Comparison of ENCODE assay signal across 8 cellular contexts in the genomic region with DNA sequence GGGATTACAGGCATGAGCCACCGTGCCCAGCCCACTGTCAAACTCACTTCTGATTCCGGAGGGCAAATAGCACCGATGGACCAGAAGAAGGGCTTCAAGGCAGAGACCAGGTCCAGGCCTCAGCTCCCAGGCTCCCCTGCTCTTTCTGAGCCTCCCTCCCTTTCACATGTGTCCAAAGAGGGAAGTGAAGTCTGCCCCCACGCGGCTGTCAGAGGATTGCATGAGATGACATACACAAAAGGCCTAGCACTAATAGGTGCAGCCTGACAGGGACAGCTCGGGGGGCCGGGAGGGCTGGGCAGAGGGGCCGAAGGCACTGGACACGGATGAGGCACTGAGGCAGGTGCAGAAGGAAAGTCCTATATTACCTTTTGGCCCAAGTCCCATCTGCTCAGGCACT. TPM values are rescaled to one million over a fixed set of nuclear protein-coding genes. Genes with fewer than 3 reads are reported as not detected.
DNase-seq lines count a peak whose midpoint lies in the region; ATAC-seq, FAIRE-seq and TF ChIP-seq lines count a peak whose summit lies in the region.

No MANE protein-coding gene starts in this region.

- H3K27ac ChIP-seq in transverse colon: peak overlapping the region in 1 of 4 donors; percentile 24

- no peaks in the 10 kb centered on the region for H3K27me3 ChIP-seq in transverse colon

- no peak for TF ChIP-seq EP300 in transverse colon (IDR thresholded peaks at IDR 0.05; ENCODE audit: low read depth)

- peak; percentile 24 for FAIRE-seq in GM18507 (lab: Jason Lieb, UNC)

- H3K4me1 ChIP-seq in transverse colon: no peaks in the 10 kb centered on the region

- 46% methylated on average over 9 of the region's 9 CpGs; no CpG with 5 or more reads in 1 of the 2 donors for WGBS in transverse colon (ENCODE audit: low coverage in 1 of 2), 2 donors

- intact Hi-C loops in transverse colon (cut with DNase I; ENCODE audit: low total_unique reads): loop anchor here (5.0 kb wide), 1 partner anchor 51 kb away; no protein-coding TSS in a partner anchor

- no peak for ATAC-seq in HG03565 (IDR thresholded peaks at IDR 0.05; ENCODE audit: unreplicated experiment)

- no peaks in the 10 kb centered on the region for H3K9me3 ChIP-seq in transverse colon

- in situ Hi-C loops in transverse colon (cut with MboI; ENCODE audit: low pct_ligation_motif_present in 1 of 4, low pct_unique_long_range_greater_than_20kb in 1 of 4, low sequenced_read_pairs in 3 of 4): no loop called here

- H3K4me3 ChIP-seq in AG09309 (ENCODE audit: control insufficient read depth, low read depth, low read length): no peak overlapping the region
- H3K4me3 ChIP-seq in fibroblast of pulmonary artery (replicated peaks; ENCODE audit: low read depth, low read length): no peak overlapping the region
- no peak overlapping the region for H3K4me3 ChIP-seq in transverse colon

- DNase-seq in AG09309 (ENCODE audit: low read depth): no peak
- no peak for DNase-seq in GM18507 (ENCODE audit: extremely low spot score, insufficient read length, low read depth)
- peak; percentile 36 for DNase-seq in RKO (ENCODE audit: low spot score)
- peak; percentile 28 for DNase-seq in fibroblast of pulmonary artery (ENCODE audit: low read depth)
- peak; percentile 80 for DNase-seq in transverse colon
- no peak for DNase-seq in NCI-H2227 (lab: John Stamatoyannopoulos, UW; ENCODE audit: unreplicated experiment)
- DNase-seq in NCI-H226: no peak

- peak; percentile 55 for TF ChIP-seq CTCF in AG09309 (IDR thresholded peaks at IDR 0.05; ENCODE audit: control insufficient read depth, insufficient read depth, low read depth, low read length, missing control alignments)
- TF ChIP-seq CTCF in fibroblast of pulmonary artery (IDR thresholded peaks at IDR 0.05; ENCODE audit: low read length, missing control alignments): peak; percentile 36
- peak; percentile 34 to 78 (median 55) for TF ChIP-seq CTCF in transverse colon (IDR thresholded peaks at IDR 0.05)

- no peaks in the 10 kb centered on the region for H3K36me3 ChIP-seq in transverse colon

- no peak for TF ChIP-seq POLR2A in transverse colon (IDR thresholded peaks at IDR 0.05)

RNA-seq across cellular contexts. Expression of gene FBP1, which starts 16.1 kb away (rescaled TPM):
- total RNA-seq in transverse colon: 10 to 100 TPM; 21.3 to 55.7 (median 44.6) TPM

RNA-seq across cellular contexts. Expression of gene FBP2, which starts 29.6 kb away (rescaled TPM):
- total RNA-seq in transverse colon: not detected

Comparison
In these comparisons a context has a peak if more than half of its experiments do, and no peak if none do; other contexts are left out.
1. DNase-seq: peak in RKO (single experiment), fibroblast of pulmonary artery (single experiment) and transverse colon (single experiment); none in AG09309 (single experiment), GM18507 (single experiment), NCI-H2227 (single experiment) and NCI-H226 (single experiment).
2. Peak in every context shown above with its lines, with median percentiles within 50 percentile points of each other: CTCF ChIP-seq.